17 cellular contexts compared by ENCODE assay signal in genomic region chr22:49300241-49300640, GRCh38.
"Had no signal": no experiment of that assay in that cellular context is flagged by ENCODE, and none has a peak within 500 bp of the region (broad histone marks: within the 10 kb centered on the region; RNA-seq: fewer than 3 reads in every experiment).

No MANE protein-coding gene starts in this region.

- H3K9me3 Mint-ChIP-seq: activated B cell treated with CpG ODN at 0.5 μM for 24 hours; activated naive CD4-positive, alpha-beta T cell treated with anti-CD3 and anti-CD28 coated beads for 36 hours; activated T-helper 1 cell treated with anti-CD3 and anti-CD28 coated beads, Interleukin-12 subunit alpha, Interleukin-12 subunit beta, Interleukin-2, Interleukin-4 antibody, amounts not matched to agents 30 ng/mL and 10 ng/mL and 1 ng/mL, durations not matched to agents 14 hours and 24 hours and 36 hours; memory B cell; natural killer cell treated with Interleukin-12 subunit alpha and Interleukin-12 subunit beta and Interleukin-15 and Interleukin-18, amount 100 ng/mL, for 72 hours; stimulated activated naive CD8-positive, alpha-beta T cell treated with anti-CD3 and anti-CD28 coated beads, Interleukin-15, Interleukin-2, amounts not matched to agents 100 ng/mL and 50 ng/mL, for 24 hours had no signal

- H3K27ac Mint-ChIP-seq: activated B cell treated with CpG ODN at 0.5 μM for 24 hours; activated naive CD4-positive, alpha-beta T cell treated with anti-CD3 and anti-CD28 coated beads for 36 hours; activated T-helper 1 cell treated with anti-CD3 and anti-CD28 coated beads, Interleukin-12 subunit alpha, Interleukin-12 subunit beta, Interleukin-2, Interleukin-4 antibody, amounts not matched to agents 30 ng/mL and 10 ng/mL and 1 ng/mL, durations not matched to agents 14 hours and 24 hours and 36 hours; memory B cell; natural killer cell treated with Interleukin-12 subunit alpha and Interleukin-12 subunit beta and Interleukin-15 and Interleukin-18, amount 100 ng/mL, for 72 hours; stimulated activated naive CD8-positive, alpha-beta T cell treated with anti-CD3 and anti-CD28 coated beads, Interleukin-15, Interleukin-2, amounts not matched to agents 100 ng/mL and 50 ng/mL, for 24 hours had no signal

- H3K36me3 Mint-ChIP-seq: memory B cell; natural killer cell treated with Interleukin-12 subunit alpha and Interleukin-12 subunit beta and Interleukin-15 and Interleukin-18, amount 100 ng/mL, for 72 hours had no signal

- H3K4me3 ChIP-seq: gastroesophageal sphincter, thoracic aorta had no signal

- H3K36me3 ChIP-seq: gastroesophageal sphincter, thoracic aorta had no signal

- H3K4me1 Mint-ChIP-seq: activated B cell treated with CpG ODN at 0.5 μM for 24 hours, memory B cell had no signal

- DNase-seq: activated B cell treated with CpG ODN at 0.5 μM for 24 hours; activated CD4-positive, alpha-beta T cell treated with anti-CD3 and anti-CD28 coated beads, Interleukin-2, amount 50 U/mL, for 4 hours; activated naive CD4-positive, alpha-beta T cell treated with anti-CD3 and anti-CD28 coated beads for 36 hours; caudate nucleus; cortex of kidney; effector memory CD4-positive, alpha-beta T cell; left cardiac atrium; stimulated activated CD4-positive, alpha-beta T cell treated with anti-CD3 and anti-CD28 coated beads, Interleukin-4, amount 100 ng/mL, for 1 hour; T-helper 2 cell had no signal

- ATAC-seq: gastroesophageal sphincter; left cardiac atrium; natural killer cell treated with Interleukin-12 subunit alpha and Interleukin-12 subunit beta and Interleukin-15 and Interleukin-18, amount 100 ng/mL, for 72 hours; SK-N-SH treated with all-trans-retinoic acid at 6 μM for 48 hours had no signal

- H3K27ac ChIP-seq: epithelial cell of prostate, gastroesophageal sphincter, thoracic aorta had no signal

- H3K4me3 Mint-ChIP-seq: activated B cell treated with CpG ODN at 0.5 μM for 24 hours; activated naive CD4-positive, alpha-beta T cell treated with anti-CD3 and anti-CD28 coated beads for 36 hours; activated T-helper 1 cell treated with anti-CD3 and anti-CD28 coated beads, Interleukin-12 subunit alpha, Interleukin-12 subunit beta, Interleukin-2, Interleukin-4 antibody, amounts not matched to agents 30 ng/mL and 10 ng/mL and 1 ng/mL, durations not matched to agents 14 hours and 24 hours and 36 hours; memory B cell; natural killer cell treated with Interleukin-12 subunit alpha and Interleukin-12 subunit beta and Interleukin-15 and Interleukin-18, amount 100 ng/mL, for 72 hours; stimulated activated naive CD8-positive, alpha-beta T cell treated with anti-CD3 and anti-CD28 coated beads, Interleukin-15, Interleukin-2, amounts not matched to agents 100 ng/mL and 50 ng/mL, for 24 hours had no signal

- H3K9me3 ChIP-seq: gastroesophageal sphincter, thoracic aorta had no signal
